15 cellular contexts compared by ENCODE assay signal in the genomic region with DNA sequence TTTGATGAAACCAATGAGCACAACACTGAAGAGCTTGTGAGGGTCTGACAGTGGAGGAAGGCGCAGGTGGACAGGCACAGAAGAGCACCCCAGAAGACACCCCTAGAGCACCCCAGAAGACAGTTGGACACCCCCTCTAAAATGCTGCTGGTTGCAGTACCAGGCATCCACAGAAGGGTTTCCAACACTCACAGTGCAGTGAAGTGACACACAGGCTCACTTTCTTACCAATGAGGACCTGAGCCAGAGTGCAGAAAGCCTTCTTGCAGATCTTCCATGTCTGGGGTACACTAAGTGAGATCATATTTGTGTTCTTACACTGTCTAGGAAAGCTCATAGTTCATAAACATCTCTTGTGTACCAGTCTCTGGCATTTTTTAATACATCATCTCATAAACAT. TPM values are rescaled to one million over a fixed set of nuclear protein-coding genes. Genes with fewer than 3 reads are reported as not detected.
A peak's percentile ranks its signal among the peaks of the same experiment; 100 is the strongest.
DNase-seq lines count a peak whose midpoint lies in the region; ATAC-seq and TF ChIP-seq lines count a peak whose summit lies in the region.
"Had no signal": no experiment of that assay in that cellular context is flagged by ENCODE, and none has a peak within 500 bp of the region (broad histone marks: within the 10 kb centered on the region; RNA-seq: fewer than 3 reads in every experiment).

No MANE protein-coding gene starts in this region.

- H3K27me3 ChIP-seq in CD8-positive, alpha-beta T cell (ENCODE audit: insufficient read depth, low read length), result no peaks in the 10 kb centered on the region
- H3K27me3 ChIP-seq in IMR-90 (ENCODE audit: control insufficient read depth, insufficient read depth, low read length) (no peaks in the 10 kb centered on the region), adipocyte (replicated peaks; ENCODE audit: control insufficient read depth, insufficient read depth, low read length) (no peaks in the 10 kb centered on the region), mesenchymal stem cell (ENCODE audit: control insufficient read depth in 1 of 2, insufficient read depth in 1 of 2, low read length in 2 of 2) (no peaks in the 10 kb centered on the region)
- H3K27me3 ChIP-seq: SJSA1, tibial nerve had no signal

- POLR2A ChIA-PET in CD8-positive, alpha-beta T cell (lab: Charles Lee), result interaction anchor here (1.9 to 2.3 kb wide), 3 partner anchors 28 to 43 kb away, joined by 7 to 9 read pairs (median 8); partner anchors contain the start of gene CCNL1
- POLR2A ChIA-PET in IMR-90 (lab: Charles Lee; ENCODE audit: unreplicated experiment), result no interaction called here

- H3K9me3 Mint-ChIP-seq in CD8-positive, alpha-beta T cell, result no peaks in the 10 kb centered on the region

- intact Hi-C loops in CD8-positive, alpha-beta T cell (cut with DNase I, micrococcal nuclease), result loop anchor here (5.0 to 10.0 kb wide), 2 partner anchors 315 to 1088 kb away; no protein-coding TSS in a partner anchor
- intact Hi-C loops in IMR-90 (cut with micrococcal nuclease), result loop anchor here (10.0 kb wide), 1 partner anchor 748 kb away; no protein-coding TSS in a partner anchor

- peak overlapping the region; percentile 94 for H3K27ac Mint-ChIP-seq in CD8-positive, alpha-beta T cell

- in situ Hi-C loops in IMR-90 (cut with MboI; ENCODE audit: low sequenced_read_pairs) (loop anchor here (10.0 to 25.0 kb wide), 2 partner anchors 988 to 1145 kb away; no protein-coding TSS in a partner anchor), KBM-7 (cut with MboI; ENCODE audit: low pct_unique_long_range_greater_than_20kb, low sequenced_read_pairs) (no loop called here)

- H3K9ac ChIP-seq in IMR-90 (ENCODE audit: low read depth, low read length) (no peak overlapping the region), adipocyte (ENCODE audit: low read length) (peak overlapping the region; percentile 44), mesenchymal stem cell (ENCODE audit: low read length) (no peak overlapping the region)

- H2BK15ac ChIP-seq in IMR-90 (ENCODE audit: low read depth, low read length) (peak overlapping the region; percentile 77; the same call in 1 of the 3 replicates), mesenchymal stem cell (ENCODE audit: low read depth, poor library complexity, severe bottlenecking) (no peak overlapping the region)

- H3K18ac ChIP-seq in IMR-90 (ENCODE audit: low read depth, low read length) (peak overlapping the region; percentile 51; the same call in 1 of the 2 replicates), mesenchymal stem cell (ENCODE audit: low read depth in 1 of 2, low read length in 2 of 2) (peak overlapping the region in 1 of 2 experiments; percentile 48)

- H4K91ac ChIP-seq in IMR-90 (ENCODE audit: insufficient read depth, low read depth, low read length) (peak overlapping the region; percentile 30; the same call in 1 of the 2 replicates), mesenchymal stem cell (ENCODE audit: low read length) (no peak overlapping the region)

- H4K5ac ChIP-seq in IMR-90 (ENCODE audit: low read depth, low read length), result peak overlapping the region; percentile 56; the same call in 1 of the 2 replicates

- CTCF ChIA-PET in CD8-positive, alpha-beta T cell (lab: Charles Lee), result interaction anchor here (1.1 to 3.9 kb wide), 3 partner anchors 41 to 459 kb away, joined by 3 to 20 read pairs (median 8); no protein-coding TSS in a partner anchor
- CTCF ChIA-PET in IMR-90 (lab: Yijun Ruan, JAX), result no interaction called here

- peak overlapping the region; percentile 26; the same call in 1 of the 2 replicates for H3K4ac ChIP-seq in IMR-90 (ENCODE audit: low read depth, low read length)
- H3K4ac ChIP-seq in mesenchymal stem cell (ENCODE audit: low read depth in 1 of 2, low read length in 2 of 2), result peak overlapping the region in 1 of 2 experiments; percentile 33

- peak overlapping the region; percentile 52 for H2AFZ ChIP-seq in IMR-90 (replicated peaks; ENCODE audit: low read length, poor library complexity)
- H2AFZ ChIP-seq in mesenchymal stem cell (ENCODE audit: low read depth, low read length), result no peak overlapping the region

- H3K36me3 ChIP-seq in CD8-positive, alpha-beta T cell (ENCODE audit: insufficient read depth, low read length), result no peaks in the 10 kb centered on the region
- no peaks in the 10 kb centered on the region for H3K36me3 ChIP-seq in IMR-90 (ENCODE audit: control insufficient read depth, insufficient read depth, low read length)
- no peaks in the 10 kb centered on the region for H3K36me3 ChIP-seq in adipocyte (ENCODE audit: control insufficient read depth, insufficient read depth, low read length, severe bottlenecking)
- H3K36me3 ChIP-seq in mesenchymal stem cell (ENCODE audit: control insufficient read depth in 1 of 2, insufficient read depth in 2 of 2, low read depth in 1 of 2, low read length in 2 of 2), result no peaks in the 10 kb centered on the region
- H3K36me3 ChIP-seq: SJSA1, tibial nerve had no signal

- H3K14ac ChIP-seq in IMR-90 (replicated peaks; ENCODE audit: low read depth, low read length) (peak overlapping the region; percentile 84), mesenchymal stem cell (ENCODE audit: low read length in 2 of 2) (no peak overlapping the region)

- no peak overlapping the region for H3K4me3 ChIP-seq in CD8-positive, alpha-beta T cell (ENCODE audit: low read depth, low read length)
- H3K4me3 ChIP-seq in IMR-90 (ENCODE audit: insufficient read depth, low read depth, low read length) (no peak overlapping the region), adipocyte (ENCODE audit: low read length) (no peak overlapping the region), mesenchymal stem cell (ENCODE audit: insufficient read depth in 1 of 2, low read depth in 1 of 2, low read length in 2 of 2) (no peak overlapping the region)
- H3K4me3 ChIP-seq: SJSA1, tibial nerve had no signal

- no peak overlapping the region for H3K4me2 ChIP-seq in IMR-90 (ENCODE audit: low read depth, low read length)
- H3K4me2 ChIP-seq in mesenchymal stem cell (ENCODE audit: low read length, poor library complexity, severe bottlenecking), result no peak overlapping the region

- no peaks in the 10 kb centered on the region for H3K27me3 Mint-ChIP-seq in CD8-positive, alpha-beta T cell (ENCODE audit: low read depth)

- H4K8ac ChIP-seq in IMR-90 (ENCODE audit: low read depth in 2 of 2, low read length in 2 of 2) (peak overlapping the region in 1 of 2 experiments; percentile 53; a peak in 1 of 4 replicates), mesenchymal stem cell (ENCODE audit: low read length) (no peak overlapping the region)

- no CpG with 5 or more reads among the region's 1 CpG for WGBS in IMR-90 (ENCODE audit: extremely low coverage in 2 of 2, insufficient read length in 1 of 2), 2 experiments
- WGBS in mesenchymal stem cell, result 92% methylated on average over 1 of the region's 1 CpG

- H3K4me1 Mint-ChIP-seq in CD8-positive, alpha-beta T cell (ENCODE audit: low read depth), result peaks cover 78% of the 10 kb centered on the region

- no peak for DNase-seq in CD8-positive, alpha-beta T cell
- no peak for DNase-seq in IMR-90
- no peak for DNase-seq in adipocyte (ENCODE audit: low read depth)
- DNase-seq in mesenchymal stem cell, result no peak
- DNase-seq in stimulated activated CD8-positive, alpha-beta memory T cell treated with anti-CD3 and anti-CD28 coated beads, Interleukin-4, amount 100 ng/mL, for 48 hours, result no peak
- DNase-seq in NCI-H1930 (lab: John Stamatoyannopoulos, UW), result no peak
- DNase-seq in KBM-7, result no peak
- DNase-seq: aorta; dermis blood vessel endothelial cell; DMS79 treated with DMSO at 0.1 percent for 48 hours; left ventricle myocardium superior; NK-92 treated with Interleukin-12 subunit alpha and Interleukin-12 subunit beta, amount 100 ng/mL, for 24 hours had no signal

- no peaks in the 10 kb centered on the region for H4K20me1 ChIP-seq in IMR-90 (ENCODE audit: insufficient read depth, low read length)

- H3K56ac ChIP-seq in IMR-90 (ENCODE audit: extremely low read depth, insufficient read depth, low read length), result no peak overlapping the region

- no peak for TF ChIP-seq POLR2A in IMR-90 (IDR thresholded peaks at IDR 0.05; ENCODE audit: low read depth, low read length)

- H2BK5ac ChIP-seq in IMR-90 (ENCODE audit: low read depth, low read length, poor library complexity, severe bottlenecking), result peak overlapping the region; percentile 13
- H2BK5ac ChIP-seq in mesenchymal stem cell (ENCODE audit: low read depth, low read length, poor library complexity, severe bottlenecking), result no peak overlapping the region

- H3K4me3 Mint-ChIP-seq in CD8-positive, alpha-beta T cell, result no peak overlapping the region

- H2AK5ac ChIP-seq in IMR-90 (ENCODE audit: low read depth, low read length), result peak overlapping the region; percentile 79; the same call in 1 of the 2 replicates
- peak overlapping the region; percentile 80 for H2AK5ac ChIP-seq in mesenchymal stem cell (ENCODE audit: low read length, severe bottlenecking)

- no peak overlapping the region for H2AK9ac ChIP-seq in IMR-90 (replicated peaks; ENCODE audit: low read depth, low read length, poor library complexity)

- H3K36me3 Mint-ChIP-seq in CD8-positive, alpha-beta T cell, result peaks cover 2% of the 10 kb centered on the region

- no peak for TF ChIP-seq RAD21 in IMR-90 (IDR thresholded peaks at IDR 0.05; ENCODE audit: low read length)

- H2BK20ac ChIP-seq in IMR-90 (ENCODE audit: low read depth, low read length), result peak overlapping the region; percentile 65; the same call in 1 of the 2 replicates

- peaks cover 39% of the 10 kb centered on the region for H3K9me1 ChIP-seq in IMR-90 (ENCODE audit: insufficient read depth, low read length)

- H3K9me3 ChIP-seq in CD8-positive, alpha-beta T cell (ENCODE audit: low read length), result no peaks in the 10 kb centered on the region
- no peaks in the 10 kb centered on the region for H3K9me3 ChIP-seq in IMR-90 (ENCODE audit: control insufficient read depth, insufficient read depth, low read length)
- no peaks in the 10 kb centered on the region for H3K9me3 ChIP-seq in adipocyte (ENCODE audit: control insufficient read depth, low read length)
- H3K9me3 ChIP-seq in mesenchymal stem cell (ENCODE audit: control insufficient read depth, low read length), result no peaks in the 10 kb centered on the region
- H3K9me3 ChIP-seq: SJSA1, tibial nerve had no signal

- H3K27ac ChIP-seq in CD8-positive, alpha-beta T cell (ENCODE audit: low read depth, low read length), result no peak overlapping the region
- H3K27ac ChIP-seq in IMR-90 (ENCODE audit: insufficient read depth, low read length), result no peak overlapping the region
- H3K27ac ChIP-seq in mesenchymal stem cell (ENCODE audit: low read length, poor library complexity, severe bottlenecking), result no peak overlapping the region
- H3K27ac ChIP-seq: SJSA1 had no signal

- peaks cover 55% of the 10 kb centered on the region for H3K4me1 ChIP-seq in CD8-positive, alpha-beta T cell (ENCODE audit: insufficient read depth, low read length)
- H3K4me1 ChIP-seq in IMR-90 (ENCODE audit: control insufficient read depth, insufficient read depth, low read length) (peaks cover 44% of the 10 kb centered on the region), adipocyte (ENCODE audit: control insufficient read depth, insufficient read depth, low read length) (peaks cover 99% of the 10 kb centered on the region), mesenchymal stem cell (ENCODE audit: control insufficient read depth, insufficient read depth, low read depth, low read length) (peaks cover 53% of the 10 kb centered on the region)

- TF ChIP-seq CTCF in CD8-positive, alpha-beta T cell (IDR thresholded peaks at IDR 0.05), result no peak
- TF ChIP-seq CTCF in IMR-90 (conservative IDR thresholded peaks at IDR 0.05; ENCODE audit: low read depth, low read length), result no peak

- no TSS peak for BruUV-seq in IMR-90 (replicated peaks; lab: Mats Ljungman, UMichigan)

- peaks cover 0 to 5% of the 10 kb centered on the region in 2 experiments; a peak in 1 of 4 replicates for H3K79me1 ChIP-seq in IMR-90 (ENCODE audit: low read depth in 1 of 2, low read length in 2 of 2)
- peaks cover 3% of the 10 kb centered on the region for H3K79me1 ChIP-seq in mesenchymal stem cell (replicated peaks; ENCODE audit: low read length, poor library complexity, severe bottlenecking)

- ATAC-seq in CD8-positive, alpha-beta T cell, result no peak
- ATAC-seq in IMR-90 (ENCODE audit: low read depth) (no peak), HG03354 (IDR thresholded peaks at IDR 0.05; ENCODE audit: poor library complexity, severe bottlenecking, unreplicated experiment) (no peak)
- ATAC-seq: left ventricle myocardium superior had no signal

- H2BK120ac ChIP-seq in IMR-90 (ENCODE audit: low read depth, low read length) (peak overlapping the region; percentile 87; the same call in 1 of the 2 replicates), mesenchymal stem cell (ENCODE audit: low read depth, low read length) (no peak overlapping the region)

- H3K23ac ChIP-seq in IMR-90 (ENCODE audit: low read depth, low read length), result 0 out of 2 replicates have a peak overlapping the region, but pooled peaks have one; percentile 37
- H3K23ac ChIP-seq in mesenchymal stem cell (ENCODE audit: low read length in 2 of 2), result no peak overlapping the region

- H2BK12ac ChIP-seq in mesenchymal stem cell (ENCODE audit: low read length in 2 of 2), result no peak overlapping the region

- dilution Hi-C loops in IMR-90 (cut with HindIII; ENCODE audit: low sequenced_read_pairs, unreplicated experiment), result no loop called here

RNA-seq across cellular contexts. Expression of gene CCNL1, which starts 27.6 kb away (rescaled TPM):
- 1,000 to 10,000 TPM; 1,161 to 1,206 TPM for total RNA-seq in CD8-positive, alpha-beta T cell
- 60.9 and 156 TPM in 2 replicates for total RNA-seq in IMR-90 (2012; rRNA removed)
- 70.4 and 83.3 TPM in 2 replicates for polyA plus RNA-seq in IMR-90 (2012; rRNA removed)
- polyA plus RNA-seq in IMR-90 (2012; cell fraction: cytosol; rRNA removed), result 20.1 and 20.2 TPM in 2 replicates
- polyA plus RNA-seq in IMR-90 (2012; cell fraction: nucleus; rRNA removed; ENCODE audit: low replicate concordance), result 533 and 1,043 TPM in 2 replicates
- 87.8 TPM for polyA plus RNA-seq in mesenchymal stem cell (2013, experiment 1 of 2)
- polyA plus RNA-seq in mesenchymal stem cell (2013, experiment 2 of 2), result 78.4 TPM
